19 cellular contexts compared by ENCODE assay signal in genomic region chr21:42858185-42858847, GRCh38.
"Had no signal": no experiment of that assay in that cellular context is flagged by ENCODE, and none has a peak within 500 bp of the region (broad histone marks: within the 10 kb centered on the region; RNA-seq: fewer than 3 reads in every experiment).

No MANE protein-coding gene starts in this region.

- H3K4me1 ChIP-seq: esophagus muscularis mucosa, psoas muscle, right lobe of liver had no signal

- H3K27me3 ChIP-seq: dorsolateral prefrontal cortex, esophagus muscularis mucosa, right lobe of liver, spleen had no signal

- H3K27me3 Mint-ChIP-seq: activated CD4-positive, alpha-beta T cell treated with anti-CD3 and anti-CD28 coated beads for 36 hours; activated naive CD8-positive, alpha-beta T cell treated with anti-CD3 and anti-CD28 coated beads, Interleukin-2, amount 10 ng/mL, durations not matched to agents 7 days and 5 days; naive thymus-derived CD8-positive, alpha-beta T cell; type B pancreatic cell had no signal

- H3K27ac Mint-ChIP-seq: activated CD4-positive, alpha-beta T cell treated with anti-CD3 and anti-CD28 coated beads for 36 hours; activated naive CD8-positive, alpha-beta T cell treated with anti-CD3 and anti-CD28 coated beads, Interleukin-2, amount 10 ng/mL, durations not matched to agents 7 days and 5 days; type B pancreatic cell had no signal

- H3K4me3 ChIP-seq: dorsolateral prefrontal cortex, esophagus muscularis mucosa, lower lobe of right lung, psoas muscle, right lobe of liver, spleen had no signal

- H3K4me1 Mint-ChIP-seq: activated CD4-positive, alpha-beta T cell treated with anti-CD3 and anti-CD28 coated beads for 36 hours had no signal

- H3K27ac ChIP-seq: dorsolateral prefrontal cortex, esophagus muscularis mucosa, lower lobe of right lung, psoas muscle, right lobe of liver, spleen had no signal

- H3K9me3 Mint-ChIP-seq: activated naive CD8-positive, alpha-beta T cell treated with anti-CD3 and anti-CD28 coated beads, Interleukin-2, amount 10 ng/mL, durations not matched to agents 7 days and 5 days; immature natural killer cell; naive thymus-derived CD8-positive, alpha-beta T cell; type B pancreatic cell had no signal

- DNase-seq: activated CD4-positive, alpha-beta T cell treated with anti-CD3 and anti-CD28 coated beads for 36 hours; activated gamma-delta T cell; activated naive CD8-positive, alpha-beta T cell treated with anti-CD3 and anti-CD28 coated beads, Interleukin-2, amount 10 ng/mL, durations not matched to agents 7 days and 5 days; activated T-cell treated with anti-CD3 and anti-CD28 coated beads for 4 hours; anterior cingulate cortex; dorsolateral prefrontal cortex; immature natural killer cell; left cardiac atrium; lower lobe of right lung; nucleus accumbens; psoas muscle; spleen; stimulated activated CD4-positive, alpha-beta T cell treated with anti-CD3 and anti-CD28 coated beads, Interleukin-2, amount 100 ng/mL, for 24 hours; stimulated activated naive CD4-positive, alpha-beta T cell; SW 1271 had no signal

- H3K4me3 Mint-ChIP-seq: activated CD4-positive, alpha-beta T cell treated with anti-CD3 and anti-CD28 coated beads for 36 hours; activated naive CD8-positive, alpha-beta T cell treated with anti-CD3 and anti-CD28 coated beads, Interleukin-2, amount 10 ng/mL, durations not matched to agents 7 days and 5 days; immature natural killer cell; naive thymus-derived CD8-positive, alpha-beta T cell; type B pancreatic cell had no signal

- H3K9me3 ChIP-seq: esophagus muscularis mucosa, lower lobe of right lung, psoas muscle, right lobe of liver, spleen had no signal

- ATAC-seq: activated CD4-positive, alpha-beta T cell treated with anti-CD3 and anti-CD28 coated beads for 36 hours; left cardiac atrium; lower lobe of right lung; naive thymus-derived CD8-positive, alpha-beta T cell; psoas muscle; right lobe of liver had no signal
